In the genomic region with DNA sequence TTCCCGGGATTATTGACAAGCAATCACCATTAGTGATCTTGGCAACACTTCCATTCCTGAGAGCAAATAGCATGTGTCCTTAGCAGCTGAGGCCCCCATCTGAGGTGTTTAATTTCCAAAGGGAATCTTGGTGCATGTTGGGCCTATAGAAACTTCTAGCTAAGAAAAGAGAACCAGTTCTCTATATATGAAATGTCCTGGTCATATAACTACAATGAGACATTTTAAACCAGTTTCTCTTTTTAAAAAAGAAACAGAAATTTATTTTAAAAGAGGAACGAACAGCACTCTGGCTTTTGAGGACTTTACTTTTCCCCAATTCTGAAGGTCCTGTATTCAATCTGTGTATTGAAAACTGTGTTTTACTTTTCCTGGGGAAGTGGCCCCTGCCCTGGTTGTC, we compare ENCODE assay signal across 1 cellular context.
TF ChIP-seq lines count a peak whose summit lies in the region.

No MANE protein-coding gene starts in this region.

TF ChIP-seq in GM12878, 131 proteins besides CTCF, POLR2A, EP300 and RAD21 (continued from another document):
- TF ChIP-seq, protein P1, sequence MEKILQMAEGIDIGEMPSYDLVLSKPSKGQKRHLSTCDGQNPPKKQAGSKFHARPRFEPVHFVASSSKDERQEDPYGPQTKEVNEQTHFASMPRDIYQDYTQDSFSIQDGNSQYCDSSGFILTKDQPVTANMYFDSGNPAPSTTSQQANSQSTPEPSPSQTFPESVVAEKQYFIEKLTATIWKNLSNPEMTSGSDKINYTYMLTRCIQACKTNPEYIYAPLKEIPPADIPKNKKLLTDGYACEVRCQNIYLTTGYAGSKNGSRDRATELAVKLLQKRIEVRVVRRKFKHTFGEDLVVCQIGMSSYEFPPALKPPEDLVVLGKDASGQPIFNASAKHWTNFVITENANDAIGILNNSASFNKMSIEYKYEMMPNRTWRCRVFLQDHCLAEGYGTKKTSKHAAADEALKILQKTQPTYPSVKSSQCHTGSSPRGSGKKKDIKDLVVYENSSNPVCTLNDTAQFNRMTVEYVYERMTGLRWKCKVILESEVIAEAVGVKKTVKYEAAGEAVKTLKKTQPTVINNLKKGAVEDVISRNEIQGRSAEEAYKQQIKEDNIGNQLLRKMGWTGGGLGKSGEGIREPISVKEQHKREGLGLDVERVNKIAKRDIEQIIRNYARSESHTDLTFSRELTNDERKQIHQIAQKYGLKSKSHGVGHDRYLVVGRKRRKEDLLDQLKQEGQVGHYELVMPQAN (conservative IDR thresholded peaks at IDR 0.05) = no peak
- TF ChIP-seq IRF4 (IDR thresholded peaks at IDR 0.05; ENCODE audit: low read depth, low read length) (no peak), YBX1 (IDR thresholded peaks at IDR 0.05) (no peak), EZH2 (IDR thresholded peaks at IDR 0.05; ENCODE audit: borderline replicate concordance, control insufficient read depth, low read depth, low read length) (no peak), ZBED1 (IDR thresholded peaks at IDR 0.05; ENCODE audit: borderline replicate concordance) (no peak), HDGF (IDR thresholded peaks at IDR 0.05) (no peak), FOXM1 (IDR thresholded peaks at IDR 0.05; ENCODE audit: low read depth, low read length) (no peak), CHD2 (IDR thresholded peaks at IDR 0.05; ENCODE audit: borderline replicate concordance, low read depth, low read length) (no peak), TCF12 (IDR thresholded peaks at IDR 0.05; ENCODE audit: low read depth, low read length) (no peak)
